15 cellular contexts compared by ENCODE assay signal in genomic region chr4:85527815-85528214, GRCh38. TPM values are rescaled to one million over a fixed set of nuclear protein-coding genes. Genes with fewer than 3 reads are reported as not detected.
DNase-seq lines count a peak whose midpoint lies in the region; ATAC-seq and TF ChIP-seq lines count a peak whose summit lies in the region.
"Had no signal": no experiment of that assay in that cellular context is flagged by ENCODE, and none has a peak within 500 bp of the region (broad histone marks: within the 10 kb centered on the region; RNA-seq: fewer than 3 reads in every experiment).

No MANE protein-coding gene starts in this region.

- H3K27me3 Mint-ChIP-seq in activated B cell treated with CpG ODN at 0.5 μM for 24 hours, result no peaks in the 10 kb centered on the region
- H3K27me3 Mint-ChIP-seq in stimulated activated memory B cell treated with anti-CD40 and anti-IgM and Interleukin-4, amounts not matched to agents 10 μg/mL and 1 μg/mL and 100 μg/mL, for 72 hours, result no peaks in the 10 kb centered on the region
- H3K27me3 Mint-ChIP-seq: CD8-positive, alpha-beta memory T cell had no signal

- H3K4me3 Mint-ChIP-seq in activated B cell treated with CpG ODN at 0.5 μM for 24 hours, result no peak overlapping the region
- H3K4me3 Mint-ChIP-seq in stimulated activated memory B cell treated with anti-CD40 and anti-IgM and Interleukin-4, amounts not matched to agents 10 μg/mL and 1 μg/mL and 100 μg/mL, for 72 hours, result no peak overlapping the region
- H3K4me3 Mint-ChIP-seq: CD8-positive, alpha-beta memory T cell had no signal

- H3K27me3 ChIP-seq in right cardiac atrium (ENCODE audit: control insufficient read depth, insufficient read depth), result no peaks in the 10 kb centered on the region
- H3K27me3 ChIP-seq: BLaER1 had no signal

- ATAC-seq in activated B cell treated with CpG ODN at 0.5 μM for 24 hours (ENCODE audit: low read depth), result no peak
- no peak for ATAC-seq in stimulated activated memory B cell treated with anti-CD40 and anti-IgM and Interleukin-4, amounts not matched to agents 10 μg/mL and 1 μg/mL and 100 μg/mL, for 72 hours
- ATAC-seq in HG03175 (IDR thresholded peaks at IDR 0.05; ENCODE audit: unreplicated experiment), result no peak
- ATAC-seq in right cardiac atrium, result no peak
- ATAC-seq: GM12878, HCT116 had no signal

- TF ChIP-seq CTCF in activated B cell treated with CpG ODN at 0.5 μM for 24 hours (IDR thresholded peaks at IDR 0.05), result no peak

- CTCF ChIA-PET in activated B cell treated with CpG ODN at 0.5 μM for 24 hours (lab: Charles Lee), result no interaction called here

- peak overlapping the region; percentile 14 for H3K27ac Mint-ChIP-seq in activated B cell treated with CpG ODN at 0.5 μM for 24 hours
- peak overlapping the region; percentile 21 for H3K27ac Mint-ChIP-seq in stimulated activated memory B cell treated with anti-CD40 and anti-IgM and Interleukin-4, amounts not matched to agents 10 μg/mL and 1 μg/mL and 100 μg/mL, for 72 hours
- H3K27ac Mint-ChIP-seq: CD8-positive, alpha-beta memory T cell had no signal

- no peak overlapping the region for H3K4me3 ChIP-seq in right cardiac atrium (ENCODE audit: low read length)
- H3K4me3 ChIP-seq: BLaER1, GM12878, GM23248 had no signal

- 53% methylated on average over 2 of the region's 2 CpGs for WGBS in right cardiac atrium

- peaks cover 49% of the 10 kb centered on the region for H3K4me1 Mint-ChIP-seq in activated B cell treated with CpG ODN at 0.5 μM for 24 hours
- H3K4me1 Mint-ChIP-seq in stimulated activated memory B cell treated with anti-CD40 and anti-IgM and Interleukin-4, amounts not matched to agents 10 μg/mL and 1 μg/mL and 100 μg/mL, for 72 hours, result peaks cover 54% of the 10 kb centered on the region
- H3K4me1 Mint-ChIP-seq: CD8-positive, alpha-beta memory T cell had no signal

- no peaks in the 10 kb centered on the region for H3K9me3 ChIP-seq in right cardiac atrium (ENCODE audit: control insufficient read depth, low read length)
- H3K9me3 ChIP-seq: BLaER1 had no signal

- DNase-seq in NCI-H1417 (lab: John Stamatoyannopoulos, UW), result peak in 2 of 3 experiments; percentile 12 to 53
- DNase-seq in NCI-H1417 treated with DMSO at 0.1 percent for 48 hours (lab: John Stamatoyannopoulos, UW), result no peak
- DNase-seq in NCI-H345 (lab: John Stamatoyannopoulos, UW), result peak; percentile 3
- DNase-seq in NCI-H345 treated with DMSO at 0.1 percent for 48 hours (lab: John Stamatoyannopoulos, UW; ENCODE audit: unreplicated experiment), result no peak
- no peak for DNase-seq in activated B cell treated with CpG ODN at 0.5 μM for 24 hours
- no peak for DNase-seq in right cardiac atrium
- DNase-seq: CD8-positive, alpha-beta memory T cell; DMS79; GM23248 had no signal

- peaks cover 8% of the 10 kb centered on the region for H3K36me3 Mint-ChIP-seq in activated B cell treated with CpG ODN at 0.5 μM for 24 hours (ENCODE audit: low read depth)
- H3K36me3 Mint-ChIP-seq in stimulated activated memory B cell treated with anti-CD40 and anti-IgM and Interleukin-4, amounts not matched to agents 10 μg/mL and 1 μg/mL and 100 μg/mL, for 72 hours, result peaks cover 10% of the 10 kb centered on the region
- H3K36me3 Mint-ChIP-seq: CD8-positive, alpha-beta memory T cell had no signal

- H3K4me1 ChIP-seq in right cardiac atrium (ENCODE audit: control insufficient read depth, insufficient read depth, low read length), result no peaks in the 10 kb centered on the region
- H3K4me1 ChIP-seq: BLaER1 had no signal

- POLR2A ChIA-PET in activated B cell treated with CpG ODN at 0.5 μM for 24 hours (lab: Charles Lee), result no interaction called here

- intact Hi-C loops in activated B cell treated with CpG ODN at 0.5 μM for 24 hours (cut with micrococcal nuclease), result no loop called here
- intact Hi-C loops in right cardiac atrium (cut with DNase I), result no loop called here

- no peaks in the 10 kb centered on the region for H3K9me3 Mint-ChIP-seq in activated B cell treated with CpG ODN at 0.5 μM for 24 hours
- H3K9me3 Mint-ChIP-seq in stimulated activated memory B cell treated with anti-CD40 and anti-IgM and Interleukin-4, amounts not matched to agents 10 μg/mL and 1 μg/mL and 100 μg/mL, for 72 hours, result no peaks in the 10 kb centered on the region

- H3K27ac ChIP-seq in right cardiac atrium (ENCODE audit: low read length), result no peak overlapping the region
- H3K27ac ChIP-seq: 22Rv1, BLaER1, GM23248 had no signal

RNA-seq across cellular contexts. Expression of gene ARHGAP24, which starts 52.9 kb away (rescaled TPM):
- total RNA-seq in activated B cell treated with CpG ODN at 0.5 μM for 24 hours (155 and 231 TPM in 2 replicates), right cardiac atrium (10 to 100 TPM; 36.5 to 49.3 (median 39.3) TPM)
- polyA plus RNA-seq in right cardiac atrium, result 16.7 TPM
- total RNA-seq: CD8-positive, alpha-beta memory T cell had no signal
- polyA plus RNA-seq: CD8-positive, alpha-beta memory T cell had no signal

Comparison
In these comparisons a context has a peak if more than half of its experiments do, and no peak if none do; other contexts are left out.
1. DNase-seq: peak in NCI-H1417 (2 of 3) and NCI-H345 (single experiment); none in NCI-H1417 treated with DMSO at 0.1 percent for 48 hours (single experiment), NCI-H345 treated with DMSO at 0.1 percent for 48 hours (single experiment), activated B cell treated with CpG ODN at 0.5 μM for 24 hours (single experiment) and right cardiac atrium (0 of 3).